ENCODE assay signal across 27 cellular contexts in the genomic region with DNA sequence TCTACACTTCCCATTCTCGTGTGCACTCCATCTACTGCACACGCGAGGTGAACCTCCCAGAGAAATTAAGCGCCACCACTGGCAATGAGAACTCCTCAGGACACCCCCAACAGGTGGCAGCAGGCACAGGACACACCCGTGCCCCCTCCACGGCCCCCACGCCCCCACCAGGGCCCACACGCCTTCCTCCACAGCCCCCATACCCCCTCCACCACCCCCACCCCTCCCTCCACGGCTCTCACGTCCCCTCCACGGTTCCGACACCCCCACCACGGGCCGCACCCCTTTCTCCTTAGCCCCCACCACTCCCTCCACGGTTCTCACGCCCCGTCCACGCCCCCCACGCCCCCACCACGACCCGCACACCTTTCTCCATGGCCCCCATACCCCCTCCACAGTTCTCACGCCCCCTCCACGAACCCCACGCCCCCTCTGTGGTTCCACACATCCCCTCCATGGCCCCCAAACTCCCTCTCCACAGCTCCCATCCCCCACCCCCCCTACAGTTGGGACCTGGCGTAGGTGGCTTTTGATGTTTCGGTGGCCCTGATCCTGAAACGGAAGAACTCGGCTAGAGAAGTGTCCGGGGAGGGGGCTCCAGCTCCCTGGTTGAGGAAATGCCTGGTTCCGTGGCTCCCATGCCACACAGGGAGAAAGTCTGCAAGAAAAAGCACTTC.
DNase-seq lines count a peak whose midpoint lies in the region; ATAC-seq and TF ChIP-seq lines count a peak whose summit lies in the region.
"Had no signal": no experiment of that assay in that cellular context is flagged by ENCODE, and none has a peak within 500 bp of the region (broad histone marks: within the 10 kb centered on the region; RNA-seq: fewer than 3 reads in every experiment).

No MANE protein-coding gene starts in this region.

- H3K36me3 Mint-ChIP-seq in glutamatergic neuron (ENCODE audit: unreplicated experiment) (peaks cover 10% of the 10 kb centered on the region), progenitor cell of endocrine pancreas (ENCODE audit: insufficient read depth) (peaks cover 25% of the 10 kb centered on the region)

- H3K9me3 ChIP-seq in vagina: no peaks in the 10 kb centered on the region
- H3K9me3 ChIP-seq: BE2C had no signal

- TF ChIP-seq POLR2A in vagina (IDR thresholded peaks at IDR 0.05): no peak

- H3K4me3 Mint-ChIP-seq in glutamatergic neuron (ENCODE audit: unreplicated experiment) (no peak overlapping the region), progenitor cell of endocrine pancreas (ENCODE audit: low read depth) (no peak overlapping the region)
- H3K4me3 Mint-ChIP-seq: CD14-positive monocyte had no signal

- H3K27me3 ChIP-seq in vagina: no peaks in the 10 kb centered on the region
- H3K27me3 ChIP-seq: BE2C had no signal

- H3K27ac ChIP-seq in vagina: peak overlapping the region; percentile 53
- H3K27ac ChIP-seq: GM23248, RWPE1, SK-N-MC had no signal

- TF ChIP-seq CTCF in glutamatergic neuron (IDR thresholded peaks at IDR 0.05; ENCODE audit: partially characterized antibody, unreplicated experiment) (no peak), progenitor cell of endocrine pancreas (IDR thresholded peaks at IDR 0.05; ENCODE audit: unreplicated experiment) (no peak), vagina (IDR thresholded peaks at IDR 0.05) (no peak)

- peaks cover 0 to 9% of the 10 kb centered on the region in 2 donors for H3K36me3 ChIP-seq in vagina
- H3K36me3 ChIP-seq: BE2C had no signal

- ATAC-seq in HG02678 (IDR thresholded peaks at IDR 0.05; ENCODE audit: unreplicated experiment) (no peak), GM21381 (IDR thresholded peaks at IDR 0.05; ENCODE audit: unreplicated experiment) (no peak), HG03520 (IDR thresholded peaks at IDR 0.05; ENCODE audit: unreplicated experiment) (no peak)

- intact Hi-C loops in vagina (cut with DNase I): no loop called here

- peaks cover 26% of the 10 kb centered on the region for H3K27me3 Mint-ChIP-seq in glutamatergic neuron (ENCODE audit: unreplicated experiment)
- no peaks in the 10 kb centered on the region for H3K27me3 Mint-ChIP-seq in progenitor cell of endocrine pancreas

- H3K4me3 ChIP-seq in vagina: no peak overlapping the region
- H3K4me3 ChIP-seq: GM23248, SK-N-MC had no signal

- H3K4me1 ChIP-seq in vagina: peaks cover 61% of the 10 kb centered on the region
- H3K4me1 ChIP-seq: BE2C had no signal

- H3K4me1 Mint-ChIP-seq in glutamatergic neuron (ENCODE audit: low read depth, unreplicated experiment): peaks cover 44% of the 10 kb centered on the region
- H3K4me1 Mint-ChIP-seq in progenitor cell of endocrine pancreas (ENCODE audit: low read depth): peaks cover 23% of the 10 kb centered on the region

- peak; percentile 47 for DNase-seq in activated CD8-positive, alpha-beta memory T cell treated with anti-CD3 and anti-CD28 coated beads for 24 hours
- DNase-seq in activated CD8-positive, alpha-beta memory T cell treated with anti-CD3 and anti-CD28 coated beads, Interleukin-2, amount 50 U/mL, for 4 hours: no peak
- DNase-seq in glutamatergic neuron: no peak
- DNase-seq in progenitor cell of endocrine pancreas (ENCODE audit: low spot score, unreplicated experiment): no peak
- no peak for DNase-seq in vagina (ENCODE audit: extremely low spot score in 2 of 2)
- DNase-seq: 8988T; ACHN; BE2C; CD8-positive, alpha-beta memory T cell; DMS79 treated with DMSO at 0.1 percent for 48 hours; GM23248; H7; KBM-7; MV-4-11; NCI-H1105; NCI-H1436 treated with DMSO at 0.1 percent for 48 hours; NCI-H187 treated with DMSO at 0.1 percent for 48 hours; NCI-H2107; NCI-H446; NCI-H526; SIG-M5 had no signal

- peaks cover 59% of the 10 kb centered on the region for H3K9me3 Mint-ChIP-seq in glutamatergic neuron (ENCODE audit: unreplicated experiment)
- no peaks in the 10 kb centered on the region for H3K9me3 Mint-ChIP-seq in progenitor cell of endocrine pancreas (ENCODE audit: low read depth)
- H3K9me3 Mint-ChIP-seq: CD8-positive, alpha-beta memory T cell had no signal

- peak overlapping the region; percentile 3 for H3K27ac Mint-ChIP-seq in glutamatergic neuron (ENCODE audit: unreplicated experiment)
- H3K27ac Mint-ChIP-seq in progenitor cell of endocrine pancreas: peak overlapping the region; percentile 78
- H3K27ac Mint-ChIP-seq: CD8-positive, alpha-beta memory T cell had no signal
